8 cellular contexts compared by ENCODE assay signal in the genomic region with DNA sequence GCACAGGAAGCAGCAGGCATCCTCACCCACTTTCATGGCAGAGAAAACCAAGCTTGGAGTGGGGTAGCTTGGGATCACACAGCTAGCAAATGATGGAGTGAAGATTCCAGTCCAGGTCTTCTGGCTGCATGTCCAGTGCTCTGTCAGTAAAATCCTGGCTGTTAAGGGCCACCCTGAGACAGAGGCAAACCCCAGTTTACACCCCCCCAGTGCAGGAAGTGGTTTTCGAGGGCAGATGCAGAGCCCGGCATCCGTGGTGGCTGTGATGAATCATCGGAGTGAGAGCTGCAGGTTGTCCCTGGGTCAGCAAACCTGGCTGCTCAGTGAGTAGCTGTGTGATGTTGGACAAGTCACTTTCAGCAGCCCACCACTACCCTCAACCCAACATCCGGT.
DNase-seq lines count a peak whose midpoint lies in the region; ATAC-seq and TF ChIP-seq lines count a peak whose summit lies in the region.

No MANE protein-coding gene starts in this region.

- DNase-seq in A172 (ENCODE audit: low spot score) (peak; percentile 98), left cardiac atrium (peak; percentile 63), NCI-H187 (lab: John Stamatoyannopoulos, UW) (no peak)
- peak; percentile 83 for DNase-seq in activated effector memory CD4-positive, alpha-beta T cell treated with Interleukin-2 at 50 U/mL for 16 hours
- peak; percentile 84 for DNase-seq in stimulated activated CD4-positive, alpha-beta T cell treated with anti-CD3 and anti-CD28 coated beads, Interleukin-4, amount 100 ng/mL, for 24 hours

- intact Hi-C loops in left cardiac atrium (cut with DNase I), result no loop called here

- peak; percentile 67 for ATAC-seq in GM18909 (IDR thresholded peaks at IDR 0.05; ENCODE audit: poor library complexity, unreplicated experiment)
- peak; percentile 48 for ATAC-seq in HG03139 (IDR thresholded peaks at IDR 0.05; ENCODE audit: unreplicated experiment)
- ATAC-seq in left cardiac atrium, result peak in 1 of 2 donors; percentile 32

- peak; percentile 61 for TF ChIP-seq POLR2A in Raji (IDR thresholded peaks at IDR 0.05; ENCODE audit: insufficient read depth, low read depth, low read length)

Comparison
In these comparisons a context has a peak if more than half of its experiments do, and no peak if none do; other contexts are left out.
1. DNase-seq: peak in A172 (single experiment), activated effector memory CD4-positive, alpha-beta T cell treated with Interleukin-2 at 50 U/mL for 16 hours (single experiment), left cardiac atrium (single experiment) and stimulated activated CD4-positive, alpha-beta T cell treated with anti-CD3 and anti-CD28 coated beads, Interleukin-4, amount 100 ng/mL, for 24 hours (single experiment); none in NCI-H187 (0 of 2).